ENCODE assay signal across 17 cellular contexts in the genomic region with DNA sequence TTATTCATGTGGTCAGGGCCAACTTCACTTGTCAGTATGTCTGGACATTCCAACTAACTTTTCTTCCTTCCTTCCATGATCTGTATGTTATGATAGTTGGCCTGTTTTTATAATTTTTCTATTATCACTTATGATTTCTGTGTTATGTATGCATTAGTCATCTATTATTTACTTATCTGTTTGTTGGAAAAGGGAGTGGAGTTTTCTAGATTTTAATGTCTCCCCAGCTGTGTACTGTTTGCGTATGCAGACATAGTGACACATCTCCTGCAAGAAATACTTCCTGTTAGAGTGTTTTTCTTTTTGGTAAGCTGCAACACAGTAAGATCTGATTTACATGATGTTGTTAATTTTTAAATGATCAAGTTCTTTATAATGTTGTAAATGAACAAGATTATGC.
"Had no signal": no experiment of that assay in that cellular context is flagged by ENCODE, and none has a peak within 500 bp of the region (broad histone marks: within the 10 kb centered on the region; RNA-seq: fewer than 3 reads in every experiment).

No MANE protein-coding gene starts in this region.

- H3K36me3 ChIP-seq: prostate gland had no signal

- H3K4me1 Mint-ChIP-seq: activated naive CD4-positive, alpha-beta T cell treated with anti-CD3 and anti-CD28 coated beads, Interleukin-2, amount 50 U/mL, for 24 hours; stimulated activated naive CD8-positive, alpha-beta T cell treated with anti-CD3 and anti-CD28 coated beads, Interleukin-15, amount 100 ng/mL, for 72 hours had no signal

- H3K9me3 ChIP-seq: prostate gland, spleen, upper lobe of left lung had no signal

- H3K9me3 Mint-ChIP-seq: activated naive CD4-positive, alpha-beta T cell treated with anti-CD3 and anti-CD28 coated beads, Interleukin-2, amount 50 U/mL, for 24 hours; stimulated activated naive CD8-positive, alpha-beta T cell treated with anti-CD3 and anti-CD28 coated beads, Interleukin-15, amount 100 ng/mL, for 72 hours had no signal

- H3K4me3 Mint-ChIP-seq: activated naive CD4-positive, alpha-beta T cell treated with anti-CD3 and anti-CD28 coated beads, Interleukin-2, amount 50 U/mL, for 24 hours; stimulated activated naive CD8-positive, alpha-beta T cell treated with anti-CD3 and anti-CD28 coated beads, Interleukin-15, amount 100 ng/mL, for 72 hours had no signal

- DNase-seq: activated CD4-positive, alpha-beta T cell treated with anti-CD3 and anti-CD28 coated beads, Interleukin-2, amount 50 U/mL, for 4 hours; activated effector memory CD4-positive, alpha-beta T cell treated with anti-CD3 and anti-CD28 coated beads, Interleukin-2, amount 50 U/mL, for 16 hours; activated T-cell treated with anti-CD3 and anti-CD28 coated beads for 4 hours; amniotic stem cell; effector memory CD4-positive, alpha-beta T cell; erythroblast; hypothalamus; kidney glomerular epithelial cell; left ventricle myocardium superior; mesenchymal stem cell; spleen; stimulated activated naive CD8-positive, alpha-beta T cell treated with anti-CD3 and anti-CD28 coated beads, Interleukin-15, amount 100 ng/mL, for 72 hours; upper lobe of left lung had no signal

- H3K27ac ChIP-seq: prostate gland, spleen, upper lobe of left lung had no signal

- H3K27ac Mint-ChIP-seq: activated naive CD4-positive, alpha-beta T cell treated with anti-CD3 and anti-CD28 coated beads, Interleukin-2, amount 50 U/mL, for 24 hours had no signal

- H3K27me3 ChIP-seq: spleen, upper lobe of left lung had no signal

- H3K27me3 Mint-ChIP-seq: activated naive CD4-positive, alpha-beta T cell treated with anti-CD3 and anti-CD28 coated beads, Interleukin-2, amount 50 U/mL, for 24 hours; stimulated activated naive CD8-positive, alpha-beta T cell treated with anti-CD3 and anti-CD28 coated beads, Interleukin-15, amount 100 ng/mL, for 72 hours had no signal

- H3K4me3 ChIP-seq: prostate gland, spleen, upper lobe of left lung had no signal

- H3K4me1 ChIP-seq: prostate gland, spleen, upper lobe of left lung had no signal

- ATAC-seq: activated CD4-positive, CD25-positive, alpha-beta regulatory T cell treated with anti-CD3 and anti-CD28 coated beads, Interleukin-2, amount 50 U/mL, for 24 hours; left ventricle myocardium superior; sciatic nerve; stimulated activated naive CD8-positive, alpha-beta T cell treated with anti-CD3 and anti-CD28 coated beads, Interleukin-15, amount 100 ng/mL, for 72 hours had no signal
